In genomic region chr4:158624889-158625478, GRCh38 we compare ENCODE assay signal across 8 cellular contexts. TPM values are rescaled to one million over a fixed set of nuclear protein-coding genes. Genes with fewer than 3 reads are reported as not detected.
DNase-seq lines count a peak whose midpoint lies in the region; ATAC-seq, FAIRE-seq and TF ChIP-seq lines count a peak whose summit lies in the region.

No MANE protein-coding gene starts in this region.

- H4K20me1 ChIP-seq in astrocyte (ENCODE audit: insufficient read depth, low read length) = no peaks in the 10 kb centered on the region

- H3K9me3 ChIP-seq in astrocyte (ENCODE audit: insufficient read depth, low read depth, low read length) (no peaks in the 10 kb centered on the region), testis (no peaks in the 10 kb centered on the region)

- H3K27ac ChIP-seq in astrocyte (ENCODE audit: low read depth, low read length) (no peak overlapping the region), testis (no peak overlapping the region)

- peak; percentile 90 for FAIRE-seq in GM19239 (lab: Jason Lieb, UNC)
- FAIRE-seq in astrocyte (lab: Jason Lieb, UNC) = peak; percentile 73

- H3K79me2 ChIP-seq in astrocyte (ENCODE audit: insufficient read depth, low read length) = no peaks in the 10 kb centered on the region

- 41 to 52% methylated on average over 3 of the region's 3 CpGs for WGBS in testis, 2 donors

- H3K4me1 Mint-ChIP-seq in astrocyte (ENCODE audit: low read depth, unreplicated experiment) = no peaks in the 10 kb centered on the region

- TF ChIP-seq POLR2A in testis (IDR thresholded peaks at IDR 0.05) = no peak

- TF ChIP-seq CTCF in astrocyte (IDR thresholded peaks at IDR 0.05; ENCODE audit: insufficient read depth, low read depth, low read length) (peak; percentile 84), testis (IDR thresholded peaks at IDR 0.05) (peak; percentile 61 to 65 (median 64))

- H3K4me2 ChIP-seq in astrocyte (ENCODE audit: low read length) = no peak overlapping the region

- no peaks in the 10 kb centered on the region for H3K36me3 Mint-ChIP-seq in astrocyte (ENCODE audit: low read depth, unreplicated experiment)

- no peak overlapping the region for H3K27ac Mint-ChIP-seq in astrocyte (ENCODE audit: unreplicated experiment)

- H3K27me3 Mint-ChIP-seq in astrocyte (ENCODE audit: low read depth, unreplicated experiment) = no peaks in the 10 kb centered on the region

- no peak overlapping the region for H3K9ac ChIP-seq in astrocyte (ENCODE audit: low read length)

- H3K36me3 ChIP-seq in astrocyte (ENCODE audit: insufficient read depth, low read length) (no peaks in the 10 kb centered on the region), testis (ENCODE audit: low read depth, missing control alignments) (no peaks in the 10 kb centered on the region)

- H3K4me1 ChIP-seq in astrocyte (ENCODE audit: insufficient read depth, low read length) (no peaks in the 10 kb centered on the region), testis (no peaks in the 10 kb centered on the region)

- DNase-seq in CMK (ENCODE audit: low read depth) (peak; percentile 46), GM19239 (ENCODE audit: insufficient read length, low spot score) (peak; percentile 4), NCI-H2171 treated with DMSO at 0.1 percent for 48 hours (lab: John Stamatoyannopoulos, UW) (peak; percentile 16), astrocyte (ENCODE audit: low read depth) (peak; percentile 41), iPS DF 4.7 (ENCODE audit: extremely low read depth, low spot score) (peak; percentile 19), testis (peak; percentile 23)
- DNase-seq in activated T-cell treated with anti-CD3 and anti-CD28 coated beads, Interleukin-2, amount 50 U/mL, for 1 hour = no peak

- H3K4me3 ChIP-seq in astrocyte (ENCODE audit: insufficient read depth, low read depth, low read length) (no peak overlapping the region), testis (no peak overlapping the region)

- intact Hi-C loops in testis (cut with DNase I; ENCODE audit: low total_unique reads) = loop anchor here (10.0 kb wide), 1 partner anchor 370 kb away; no protein-coding TSS in a partner anchor

- no peak overlapping the region for H2AFZ ChIP-seq in astrocyte (ENCODE audit: low read depth, low read length)

- H3K9me3 Mint-ChIP-seq in astrocyte (ENCODE audit: unreplicated experiment) = no peaks in the 10 kb centered on the region

- ATAC-seq in HG03108 (IDR thresholded peaks at IDR 0.05; ENCODE audit: unreplicated experiment) = peak; percentile 80

- H3K4me3 Mint-ChIP-seq in astrocyte (ENCODE audit: unreplicated experiment) = no peak overlapping the region

- H3K27me3 ChIP-seq in astrocyte (ENCODE audit: insufficient read depth, low read length) = no peaks in the 10 kb centered on the region
- H3K27me3 ChIP-seq in testis = no peaks in the 10 kb centered on the region

RNA-seq across cellular contexts. Expression of gene C4orf46, which starts 46.7 kb away (rescaled TPM):
- total RNA-seq in astrocyte (7.0 and 8.4 TPM in 2 replicates), testis (10 to 100 TPM; 14.7 to 20.2 TPM)
- polyA plus RNA-seq in testis (ENCODE audit: insufficient read depth, low read depth, low replicate concordance) = 36.0 TPM

RNA-seq across cellular contexts. Expression of gene ETFDH, which starts 47.1 kb away (rescaled TPM):
- total RNA-seq in astrocyte (15.1 and 17.0 TPM in 2 replicates), testis (10 to 100 TPM; 29.0 to 37.8 TPM)
- polyA plus RNA-seq in testis (ENCODE audit: insufficient read depth, low read depth, low replicate concordance) = 26.0 TPM
